In genomic region chr4:108118505-108118904, GRCh38 we compare ENCODE assay signal across 9 cellular contexts. TPM values are rescaled to one million over a fixed set of nuclear protein-coding genes. Genes with fewer than 3 reads are reported as not detected.
A peak's percentile ranks its signal among the peaks of the same experiment; 100 is the strongest.
DNase-seq lines count a peak whose midpoint lies in the region; ATAC-seq and TF ChIP-seq lines count a peak whose summit lies in the region.
"Had no signal": no experiment of that assay in that cellular context is flagged by ENCODE, and none has a peak within 500 bp of the region (broad histone marks: within the 10 kb centered on the region; RNA-seq: fewer than 3 reads in every experiment).

No MANE protein-coding gene starts in this region.

- 40% methylated on average over 3 of the region's 3 CpGs for WGBS in prostate gland

- H3K4me1 Mint-ChIP-seq in activated T-helper 1 cell treated with anti-CD3 and anti-CD28 coated beads, Interleukin-12 subunit alpha, Interleukin-12 subunit beta, Interleukin-2, Interleukin-4 antibody, amounts not matched to agents 30 ng/mL and 10 ng/mL and 1 ng/mL, durations not matched to agents 14 hours and 24 hours and 36 hours (ENCODE audit: low read depth): peaks cover 93% of the 10 kb centered on the region

- H3K9me3 ChIP-seq in prostate gland: no peaks in the 10 kb centered on the region
- H3K9me3 ChIP-seq: SJSA1 had no signal

- H3K4me2 ChIP-seq in KMS-11: peak overlapping the region; percentile 42

- H3K27me3 ChIP-seq in KMS-11 (ENCODE audit: insufficient read depth, low read depth) (no peaks in the 10 kb centered on the region), prostate gland (replicated peaks; ENCODE audit: insufficient read depth) (no peaks in the 10 kb centered on the region)
- H3K27me3 ChIP-seq: SJSA1 had no signal

- no peaks in the 10 kb centered on the region for H3K9me3 Mint-ChIP-seq in activated T-helper 1 cell treated with anti-CD3 and anti-CD28 coated beads, Interleukin-12 subunit alpha, Interleukin-12 subunit beta, Interleukin-2, Interleukin-4 antibody, amounts not matched to agents 30 ng/mL and 10 ng/mL and 1 ng/mL, durations not matched to agents 14 hours and 24 hours and 36 hours

- H3K27ac Mint-ChIP-seq in activated T-helper 1 cell treated with anti-CD3 and anti-CD28 coated beads, Interleukin-12 subunit alpha, Interleukin-12 subunit beta, Interleukin-2, Interleukin-4 antibody, amounts not matched to agents 30 ng/mL and 10 ng/mL and 1 ng/mL, durations not matched to agents 14 hours and 24 hours and 36 hours: peak overlapping the region; percentile 89

- H3K36me3 ChIP-seq in KMS-11 (ENCODE audit: insufficient read depth): no peaks in the 10 kb centered on the region
- no peaks in the 10 kb centered on the region for H3K36me3 ChIP-seq in prostate gland
- H3K36me3 ChIP-seq: SJSA1 had no signal

- H3K9ac ChIP-seq in KMS-11: no peak overlapping the region

- no peaks in the 10 kb centered on the region for H3K79me2 ChIP-seq in KMS-11 (ENCODE audit: insufficient read depth, low read depth)

- H2AFZ ChIP-seq in KMS-11 (ENCODE audit: low read depth): no peak overlapping the region

- peaks cover 28% of the 10 kb centered on the region for H3K36me3 Mint-ChIP-seq in activated T-helper 1 cell treated with anti-CD3 and anti-CD28 coated beads, Interleukin-12 subunit alpha, Interleukin-12 subunit beta, Interleukin-2, Interleukin-4 antibody, amounts not matched to agents 30 ng/mL and 10 ng/mL and 1 ng/mL, durations not matched to agents 14 hours and 24 hours and 36 hours (ENCODE audit: low read depth)

- TF ChIP-seq CTCF in KMS-11 (conservative IDR thresholded peaks at IDR 0.05; ENCODE audit: low read depth, low read length) (no peak), prostate gland (IDR thresholded peaks at IDR 0.05) (peak in 1 of 4 experiments; percentile 32)

- peak overlapping the region; percentile 16; the same call in 1 of the 2 replicates for H3K27ac ChIP-seq in KMS-11
- no peak overlapping the region for H3K27ac ChIP-seq in prostate gland
- H3K27ac ChIP-seq: SJSA1 had no signal

- H3K4me3 ChIP-seq in KMS-11 (IDR thresholded peaks at IDR 0.05; ENCODE audit: insufficient read depth, low read depth, low read length) (no peak overlapping the region), prostate gland (no peak overlapping the region)
- H3K4me3 ChIP-seq: SJSA1 had no signal

- TF ChIP-seq POLR2A in erythroblast (IDR thresholded peaks at IDR 0.05; ENCODE audit: low read length) (no peak), prostate gland (IDR thresholded peaks at IDR 0.05) (no peak)

- intact Hi-C loops in activated T-helper 1 cell treated with anti-CD3 and anti-CD28 coated beads, Interleukin-12 subunit alpha, Interleukin-12 subunit beta, Interleukin-2, Interleukin-4 antibody, amounts not matched to agents 30 ng/mL and 10 ng/mL and 1 ng/mL, durations not matched to agents 14 hours and 24 hours and 36 hours (cut with micrococcal nuclease): loop anchor here (1.0 to 10.0 kb wide), 4 partner anchors 21 to 1446 kb away; partner anchors contain the start of genes MCUB and RPL34
- intact Hi-C loops in prostate gland (cut with DNase I): no loop called here

- H3K4me1 ChIP-seq in KMS-11 (ENCODE audit: low read depth, poor library complexity, severe bottlenecking) (peaks cover 49% of the 10 kb centered on the region), prostate gland (replicated peaks) (no peaks in the 10 kb centered on the region)

- no peaks in the 10 kb centered on the region for H4K20me1 ChIP-seq in KMS-11 (ENCODE audit: insufficient read depth)

- DNase-seq in activated T-helper 1 cell treated with anti-CD3 and anti-CD28 coated beads, Interleukin-12 subunit alpha, Interleukin-12 subunit beta, Interleukin-2, Interleukin-4 antibody, amounts not matched to agents 30 ng/mL and 10 ng/mL and 1 ng/mL, durations not matched to agents 14 hours and 24 hours and 36 hours (ENCODE audit: low spot score): no peak
- DNase-seq in NCI-H226 (no peak), putamen (ENCODE audit: low spot score) (no peak), erythroblast (lab: John Stamatoyannopoulos, UW) (no peak), prostate gland (ENCODE audit: low spot score) (no peak)

- no peaks in the 10 kb centered on the region for H3K27me3 Mint-ChIP-seq in activated T-helper 1 cell treated with anti-CD3 and anti-CD28 coated beads, Interleukin-12 subunit alpha, Interleukin-12 subunit beta, Interleukin-2, Interleukin-4 antibody, amounts not matched to agents 30 ng/mL and 10 ng/mL and 1 ng/mL, durations not matched to agents 14 hours and 24 hours and 36 hours (ENCODE audit: insufficient read depth)

- peak overlapping the region; percentile 74 for H3K4me3 Mint-ChIP-seq in activated T-helper 1 cell treated with anti-CD3 and anti-CD28 coated beads, Interleukin-12 subunit alpha, Interleukin-12 subunit beta, Interleukin-2, Interleukin-4 antibody, amounts not matched to agents 30 ng/mL and 10 ng/mL and 1 ng/mL, durations not matched to agents 14 hours and 24 hours and 36 hours

- peak; percentile 90 for ATAC-seq in GM18858 (IDR thresholded peaks at IDR 0.05; ENCODE audit: unreplicated experiment)
- peak; percentile 84 for ATAC-seq in GM21737 (IDR thresholded peaks at IDR 0.05; ENCODE audit: unreplicated experiment)

RNA-seq across cellular contexts. Expression of gene LEF1, which starts 50.2 kb away (rescaled TPM):
- total RNA-seq in activated T-helper 1 cell treated with anti-CD3 and anti-CD28 coated beads, Interleukin-12 subunit alpha, Interleukin-12 subunit beta, Interleukin-2, Interleukin-4 antibody, amounts not matched to agents 30 ng/mL and 10 ng/mL and 1 ng/mL, durations not matched to agents 14 hours and 24 hours and 36 hours: 133 and 139 TPM in 2 replicates
- total RNA-seq in prostate gland: 10 to 100 TPM; 22.4 to 26.8 TPM
